Comparison of ENCODE assay signal across 10 cellular contexts in genomic region chr7:30286749-30287148, GRCh38. TPM values are rescaled to one million over a fixed set of nuclear protein-coding genes. Genes with fewer than 3 reads are reported as not detected.
A peak's percentile ranks its signal among the peaks of the same experiment; 100 is the strongest.
DNase-seq lines count a peak whose midpoint lies in the region; ATAC-seq, FAIRE-seq and TF ChIP-seq lines count a peak whose summit lies in the region.
"Had no signal": no experiment of that assay in that cellular context is flagged by ENCODE, and none has a peak within 500 bp of the region (broad histone marks: within the 10 kb centered on the region; RNA-seq: fewer than 3 reads in every experiment).

No MANE protein-coding gene starts in this region.

- intact Hi-C loops in MCF 10A (cut with micrococcal nuclease) (loop anchor here (1.0 kb wide), 1 partner anchor 66 kb away; no protein-coding TSS in a partner anchor), mucosa of descending colon (cut with DNase I, micrococcal nuclease) (no loop called here)

- CTCF ChIA-PET in A549 (lab: Yijun Ruan, JAX), result interaction anchor here (0.7 to 2.6 kb wide), 2 partner anchors 11 to 277 kb away, joined by 3 to 6 read pairs; no protein-coding TSS in a partner anchor
- CTCF ChIA-PET in MCF 10A (lab: Yijun Ruan, JAX), result interaction anchor here (0.9 kb wide), 1 partner anchor 124 kb away, joined by 5 read pairs; no protein-coding TSS in a partner anchor

- POLR2A ChIA-PET in A549 (lab: Yijun Ruan, JAX), result no interaction called here
- POLR2A ChIA-PET in MCF 10A (lab: Yijun Ruan, JAX), result interaction anchor here (0.9 to 5.9 kb wide), 11 partner anchors 15 to 121 kb away, joined by 3 to 89 read pairs (median 7); no protein-coding TSS in a partner anchor

- no peak for TF ChIP-seq RAD21 in A549 (conservative IDR thresholded peaks at IDR 0.05 in 1 of 2, IDR thresholded peaks at IDR 0.05 in 1 of 2)

- TF ChIP-seq CTCF in A549 (IDR thresholded peaks at IDR 0.05), result no peak
- TF ChIP-seq CTCF in MCF 10A (IDR thresholded peaks at IDR 0.05; ENCODE audit: unreplicated experiment), result no peak
- no peak for TF ChIP-seq CTCF in mucosa of descending colon (IDR thresholded peaks at IDR 0.05)

- H3K4me1 ChIP-seq in A549, result peaks cover 49% of the 10 kb centered on the region
- peaks cover 37% of the 10 kb centered on the region for H3K4me1 ChIP-seq in mucosa of descending colon (ENCODE audit: low read depth)

- H3K4me3 ChIP-seq in A549 (peak overlapping the region; percentile 92), mucosa of descending colon (peak overlapping the region; percentile 74)

- ATAC-seq in A549 (no peak), mucosa of descending colon (no peak), GM19328 (IDR thresholded peaks at IDR 0.05; ENCODE audit: unreplicated experiment) (no peak), HG03196 (IDR thresholded peaks at IDR 0.05; ENCODE audit: unreplicated experiment) (no peak), HG02938 (IDR thresholded peaks at IDR 0.05; ENCODE audit: unreplicated experiment) (no peak)

- TF ChIP-seq POLR2A in A549 (IDR thresholded peaks at IDR 0.05; ENCODE audit: low read length), result no peak

- H3K27ac ChIP-seq in A549, result peak overlapping the region; percentile 96 to 100

- no peaks in the 10 kb centered on the region for H3K36me3 Mint-ChIP-seq in MCF 10A (ENCODE audit: insufficient read depth, unreplicated experiment)

- peak overlapping the region; percentile 90 for H3K4me3 Mint-ChIP-seq in MCF 10A (ENCODE audit: unreplicated experiment)

- H3K9me3 Mint-ChIP-seq in MCF 10A (ENCODE audit: unreplicated experiment), result no peaks in the 10 kb centered on the region

- DNase-seq in A549 (ENCODE audit: low read depth in 1 of 2, low spot score in 1 of 2) (no peak), HT-29 (ENCODE audit: low spot score) (peak; percentile 69), MCF 10A (ENCODE audit: unreplicated experiment) (no peak), mucosa of descending colon (no peak), cortex of kidney (lab: John Stamatoyannopoulos, UW) (no peak)
- DNase-seq: head of caudate nucleus, T1000 had no signal

- no peaks in the 10 kb centered on the region for H3K27me3 Mint-ChIP-seq in MCF 10A (ENCODE audit: insufficient read depth, unreplicated experiment)

- 56% methylated on average over 11 of the region's 11 CpGs for WGBS in A549 (ENCODE audit: missing lambda C conversion rate)

- peaks cover 40% of the 10 kb centered on the region for H3K4me1 Mint-ChIP-seq in MCF 10A (ENCODE audit: insufficient read depth, unreplicated experiment)

- H3K36me3 ChIP-seq in mucosa of descending colon (ENCODE audit: low read depth), result peaks cover 6% of the 10 kb centered on the region

- peak overlapping the region; percentile 99 for H3K4me2 ChIP-seq in A549

- H3K9me3 ChIP-seq in A549, result no peaks in the 10 kb centered on the region
- H3K9me3 ChIP-seq in mucosa of descending colon, result no peaks in the 10 kb centered on the region

- FAIRE-seq in A549 (lab: Jason Lieb, UNC), result no peak

- TSS peak; percentile 39 for BruUV-seq in MCF 10A (replicated peaks; lab: Mats Ljungman, UMichigan)

- TF ChIP-seq EP300 in A549 (IDR thresholded peaks at IDR 0.05), result no peak

- H3K27ac Mint-ChIP-seq in MCF 10A (ENCODE audit: low read depth, unreplicated experiment), result peak overlapping the region; percentile 89

TF ChIP-seq in A549, 52 proteins besides CTCF, POLR2A, EP300 and RAD21:
- TF ChIP-seq ZNF302 (CRISPR knock-in tag; IDR thresholded peaks at IDR 0.05), result no peak
- no peak for TF ChIP-seq RFX5 (IDR thresholded peaks at IDR 0.05)
- no peak for TF ChIP-seq HMGXB4 (CRISPR knock-in tag; IDR thresholded peaks at IDR 0.05; ENCODE audit: borderline replicate concordance)
- TF ChIP-seq KDM5A (IDR thresholded peaks at IDR 0.05), result no peak
- TF ChIP-seq CHD2 (IDR thresholded peaks at IDR 0.05; ENCODE audit: low read length, partially characterized antibody), result no peak
- no peak for TF ChIP-seq JUN (IDR thresholded peaks at IDR 0.05)
- TF ChIP-seq EHF (CRISPR knock-in tag; IDR thresholded peaks at IDR 0.05), result no peak
- TF ChIP-seq POLR2AphosphoS2 (conservative IDR thresholded peaks at IDR 0.05; ENCODE audit: low read length), result no peak
- TF ChIP-seq CEBPB (IDR thresholded peaks at IDR 0.05), result no peak
- no peak for TF ChIP-seq TFCP2L1 (CRISPR knock-in tag; IDR thresholded peaks at IDR 0.05)

RNA-seq across cellular contexts. Expression of gene ZNRF2, which starts 2.4 kb away (rescaled TPM):
- polyA plus RNA-seq in A549 (2011; rRNA removed), result 8.8 and 11.4 TPM in 2 replicates
- polyA plus RNA-seq in A549 (2012; cell fraction: cytosol; rRNA removed), result 3.3 and 5.1 TPM in 2 replicates
- polyA plus RNA-seq in A549 (2012; cell fraction: nucleus; rRNA removed), result 3.2 and 3.7 TPM in 2 replicates
- 4.8 to 6.0 TPM (median 5.9 TPM) in 3 replicates for polyA plus RNA-seq in A549 (2017; fragmentation: RNase III; extraction: RNeasy Plus Mini Kit Qiagen cat#74134 plus additional on column Dnase treatment)
- polyA minus RNA-seq in A549 (2011; rRNA and poly(A)+ RNA removed), result 2.1 and 3.2 TPM in 2 replicates
- 37.5 and 38.5 TPM in 2 replicates for total RNA-seq in HT-29 (2014; rRNA removed; shearing (Covaris generic))
- 9.8 and 10.2 TPM in 2 replicates for total RNA-seq in MCF 10A (2022)
- 10 to 100 TPM; 34.0 to 53.3 (median 40.5) TPM for total RNA-seq in mucosa of descending colon
